Comparison of ENCODE assay signal across 8 cellular contexts in the genomic region with DNA sequence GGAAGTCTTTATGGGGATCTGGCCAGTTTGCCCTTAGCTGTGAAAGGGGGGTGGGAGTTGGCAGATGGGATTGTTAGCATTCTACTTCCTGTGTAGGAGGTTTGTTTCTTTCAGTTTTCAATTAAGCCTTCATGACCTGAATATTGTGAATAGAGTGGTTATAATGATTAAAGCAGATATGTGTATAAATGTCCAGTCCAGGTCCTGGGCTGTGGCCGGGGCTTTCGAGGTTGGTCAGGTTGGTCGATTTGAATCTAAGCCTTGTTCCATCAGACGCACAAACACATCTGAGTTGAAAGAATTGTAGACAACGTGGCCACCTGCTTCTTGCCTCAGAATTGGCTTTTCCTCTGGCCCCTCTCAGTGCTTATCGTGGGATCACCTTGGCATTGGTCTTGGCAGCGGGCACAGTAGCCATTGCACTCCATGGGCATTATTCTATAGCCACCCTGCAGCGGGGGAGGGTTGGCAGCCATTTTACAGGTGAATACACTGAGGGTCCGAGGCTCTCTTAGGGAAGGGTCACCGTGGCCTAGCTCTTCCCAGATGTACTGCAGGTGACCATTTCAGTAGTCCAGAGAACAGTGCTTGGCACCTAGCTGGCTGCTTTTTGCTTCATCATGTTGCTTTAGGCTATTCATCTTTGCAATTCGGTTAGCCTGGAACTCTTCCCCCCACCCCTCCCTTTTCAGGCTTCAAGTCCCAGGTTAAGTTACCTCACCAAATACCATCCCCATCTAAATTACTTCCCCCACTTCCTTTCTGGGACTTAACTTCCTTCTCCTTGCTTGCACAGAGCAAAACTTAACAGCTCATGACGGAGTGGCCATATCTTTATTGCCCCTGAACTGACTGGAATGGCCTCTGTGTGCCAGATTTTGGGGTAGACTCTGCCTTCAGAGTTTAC. TPM values are rescaled to one million over a fixed set of nuclear protein-coding genes. Genes with fewer than 3 reads are reported as not detected.
DNase-seq lines count a peak whose midpoint lies in the region; ATAC-seq, FAIRE-seq and TF ChIP-seq lines count a peak whose summit lies in the region.

No MANE protein-coding gene starts in this region.

- peak overlapping the region; percentile 85 to 99 (median 97) for H3K27ac ChIP-seq in BLaER1 treated with 17β-estradiol and CSF1 and Interleukin-3, amounts not matched to agents 10 nM and 100 nM
- H3K27ac ChIP-seq in SJCRH30 (peak overlapping the region; percentile 91), pancreas (peak overlapping the region; percentile 82 to 90 (median 87))

- H3K9ac ChIP-seq in BLaER1 treated with 17β-estradiol and CSF1 and Interleukin-3, amounts not matched to agents 10 nM and 100 nM, result peak overlapping the region; percentile 93 to 99 (median 98)

- peak overlapping the region; percentile 72 to 100 (median 99) for H3K4me3 ChIP-seq in BLaER1 treated with 17β-estradiol and CSF1 and Interleukin-3, amounts not matched to agents 10 nM and 100 nM
- H3K4me3 ChIP-seq in SJCRH30, result peak overlapping the region; percentile 98
- peak overlapping the region; percentile 97 for H3K4me3 ChIP-seq in epithelial cell of proximal tubule (ENCODE audit: low read depth, low read length)
- H3K4me3 ChIP-seq in pancreas, result peak overlapping the region; percentile 86 to 99 (median 98)

- FAIRE-seq in pancreas (lab: Jason Lieb, UNC), result no peak

- H4K20me1 ChIP-seq in BLaER1 treated with 17β-estradiol and CSF1 and Interleukin-3, amounts not matched to agents 10 nM and 100 nM, result peaks cover 52 to 60% (median 56%) of the 10 kb centered on the region in 11 experiments

- intact Hi-C loops in pancreas (cut with DNase I), result no loop called here

- peaks cover 0 to 7% (median 0%) of the 10 kb centered on the region in 11 experiments; a peak in 3 of 22 replicates for H3K9me3 ChIP-seq in BLaER1 treated with 17β-estradiol and CSF1 and Interleukin-3, amounts not matched to agents 10 nM and 100 nM (replicated peaks in 1 of 11)
- H3K9me3 ChIP-seq in SJCRH30 (replicated peaks) (no peaks in the 10 kb centered on the region), pancreas (no peaks in the 10 kb centered on the region)

- peaks cover 32 to 42% (median 37%) of the 10 kb centered on the region in 11 experiments for H3K36me3 ChIP-seq in BLaER1 treated with 17β-estradiol and CSF1 and Interleukin-3, amounts not matched to agents 10 nM and 100 nM
- H3K36me3 ChIP-seq in SJCRH30, result peaks cover 26% of the 10 kb centered on the region
- peaks cover 0 to 8% (median 6%) of the 10 kb centered on the region in 3 donors for H3K36me3 ChIP-seq in pancreas

- peak overlapping the region; percentile 96 to 100 (median 99) for H3K4me2 ChIP-seq in BLaER1 treated with 17β-estradiol and CSF1 and Interleukin-3, amounts not matched to agents 10 nM and 100 nM

- WGBS in pancreas, 2 donors, result 3% methylated on average over 12 of the region's 12 CpGs

- DNase-seq in SJCRH30 (no peak), epithelial cell of proximal tubule (ENCODE audit: low read depth) (no peak), pancreas (peak in 3 of 6 donors; percentile 35 to 49 (median 47)), retina (no peak)
- DNase-seq in stimulated activated CD4-positive, alpha-beta T cell treated with anti-CD3 and anti-CD28 coated beads, Interleukin-4, amount 100 ng/mL, for 24 hours, result no peak
- no peak for DNase-seq in activated CD4-positive, alpha-beta T cell treated with anti-CD3 and anti-CD28 coated beads, Interleukin-2, amount 50 U/mL, for 48 hours

- H3K27me3 ChIP-seq in BLaER1 treated with 17β-estradiol and CSF1 and Interleukin-3, amounts not matched to agents 10 nM and 100 nM, result no peaks in the 10 kb centered on the region
- H3K27me3 ChIP-seq in SJCRH30 (no peaks in the 10 kb centered on the region), pancreas (no peaks in the 10 kb centered on the region)

- peak; percentile 9 for ATAC-seq in GM21619 (IDR thresholded peaks at IDR 0.05; ENCODE audit: unreplicated experiment)
- peak in 2 of 4 donors; percentile 2 to 5 for ATAC-seq in pancreas

- TF ChIP-seq CTCF in epithelial cell of proximal tubule (conservative IDR thresholded peaks at IDR 0.05; ENCODE audit: low read depth, low read length) (no peak), pancreas (IDR thresholded peaks at IDR 0.05) (no peak)

- peaks cover 47 to 64% (median 59%) of the 10 kb centered on the region in 10 experiments for H3K4me1 ChIP-seq in BLaER1 treated with 17β-estradiol and CSF1 and Interleukin-3, amounts not matched to agents 10 nM and 100 nM
- H3K4me1 ChIP-seq in SJCRH30, result peaks cover 13% of the 10 kb centered on the region
- H3K4me1 ChIP-seq in pancreas, result peaks cover 13 to 22% (median 14%) of the 10 kb centered on the region in 3 donors

RNA-seq across cellular contexts. Expression of gene RNF114, which starts 1.1 kb away (rescaled TPM):
- total RNA-seq in SJCRH30 (2014; rRNA removed; shearing (Covaris generic)), result 107 and 108 TPM in 2 replicates
- total RNA-seq in epithelial cell of proximal tubule (152 and 157 TPM in 2 replicates), pancreas (10 to 100 TPM; 37.1 to 61.9 (median 47.0) TPM)
- polyA plus RNA-seq in pancreas, result 10 to 100 TPM; 33.3 to 41.2 TPM

RNA-seq across cellular contexts. Expression of gene SPATA2, which starts 21.9 kb away (rescaled TPM):
- total RNA-seq in SJCRH30 (2014; rRNA removed; shearing (Covaris generic)), result 8.2 and 8.3 TPM in 2 replicates
- 3.2 and 5.3 TPM in 2 replicates for total RNA-seq in epithelial cell of proximal tubule
- 1 to 10 TPM; 3.9 to 7.0 (median 4.6) TPM for total RNA-seq in pancreas
- polyA plus RNA-seq in pancreas, result 1 to 10 TPM; 4.0 to 5.8 TPM

RNA-seq across cellular contexts. Expression of gene SNAI1, which starts 45.5 kb away (rescaled TPM):
- 29.7 and 30.7 TPM in 2 replicates for total RNA-seq in SJCRH30 (2014; rRNA removed; shearing (Covaris generic))
- 1.4 and 2.0 TPM in 2 replicates for total RNA-seq in epithelial cell of proximal tubule
- total RNA-seq in pancreas, result 1 to 10 TPM in 2 of 6 donors, under 1 TPM in 4; 0.31 to 1.8 (median 0.52) TPM
- polyA plus RNA-seq in pancreas, result 1 to 10 TPM; 2.1 to 2.9 TPM

Comparison
In these comparisons a context has a peak if more than half of its experiments do, and no peak if none do; other contexts are left out.
1. RNA of gene SNAI1, which starts 45.5 kb away (total RNA-seq): 29.7 to 30.7 TPM in SJCRH30; 1.4 to 2.0 TPM in epithelial cell of proximal tubule and 0.31 to 1.8 TPM in pancreas; every median in the first group is over 10 times any median in the second.
2. Peak in every context shown above with its lines, with median percentiles within 50 percentile points of each other: H3K27ac ChIP-seq and H3K4me3 ChIP-seq.